9 cellular contexts compared by ENCODE assay signal in the genomic region with DNA sequence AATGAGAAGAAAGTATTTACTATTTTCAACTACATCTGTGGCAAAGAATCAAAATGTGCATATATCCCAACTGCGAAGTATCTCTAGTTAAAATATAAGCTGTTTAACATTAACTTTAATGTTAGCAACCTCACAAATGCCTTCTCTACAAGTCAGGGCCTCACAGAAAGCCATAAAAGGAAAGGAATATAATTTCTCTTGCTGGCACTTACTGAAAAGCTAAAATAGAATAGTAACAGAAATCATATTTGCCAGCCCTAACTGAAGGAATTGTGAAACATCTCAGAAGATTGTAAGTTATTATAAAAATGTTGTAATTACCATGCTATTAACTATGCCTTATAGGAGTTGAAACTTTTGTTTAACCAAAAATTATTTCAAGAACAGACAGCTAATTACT.
DNase-seq lines count a peak whose midpoint lies in the region; ATAC-seq and TF ChIP-seq lines count a peak whose summit lies in the region.
"Had no signal": no experiment of that assay in that cellular context is flagged by ENCODE, and none has a peak within 500 bp of the region (broad histone marks: within the 10 kb centered on the region; RNA-seq: fewer than 3 reads in every experiment).

No MANE protein-coding gene starts in this region.

- TF ChIP-seq CTCF in AG04450 (IDR thresholded peaks at IDR 0.05; ENCODE audit: low read depth, low read length) (no peak), cardiac fibroblast (IDR thresholded peaks at IDR 0.05; ENCODE audit: low read depth, low read length) (no peak), natural killer cell (IDR thresholded peaks at IDR 0.05) (no peak), WTC11 (IDR thresholded peaks at IDR 0.05) (no peak)

- H3K4me1 Mint-ChIP-seq in natural killer cell: peaks cover 57 to 64% of the 10 kb centered on the region in 2 donors
- peaks cover 20% of the 10 kb centered on the region for H3K4me1 Mint-ChIP-seq in WTC11

- H3K27me3 Mint-ChIP-seq in natural killer cell (ENCODE audit: low read depth in 2 of 2) (no peaks in the 10 kb centered on the region), WTC11 (ENCODE audit: low read depth) (no peaks in the 10 kb centered on the region)

- POLR2A ChIA-PET in AG04450 (lab: Yijun Ruan, JAX) (no interaction called here), WTC11 (lab: Charles Lee) (no interaction called here)

- no peak overlapping the region for H3K27ac ChIP-seq in AG04450 (ENCODE audit: low read depth, low read length)

- H3K36me3 Mint-ChIP-seq in natural killer cell: no peaks in the 10 kb centered on the region
- H3K36me3 Mint-ChIP-seq in WTC11: no peaks in the 10 kb centered on the region

- no peaks in the 10 kb centered on the region for H3K9me3 ChIP-seq in AG04450 (ENCODE audit: control insufficient read depth, insufficient read depth, low read length)

- intact Hi-C loops in natural killer cell (cut with micrococcal nuclease): loop anchor here (1.0 kb wide), 1 partner anchor 42 kb away; no protein-coding TSS in a partner anchor

- H3K9me3 Mint-ChIP-seq in natural killer cell (no peaks in the 10 kb centered on the region), WTC11 (no peaks in the 10 kb centered on the region)
- H3K9me3 Mint-ChIP-seq: GM23338 had no signal

- H3K27ac Mint-ChIP-seq in natural killer cell (peak overlapping the region; percentile 94 to 95), WTC11 (no peak overlapping the region)

- CTCF ChIA-PET in AG04450 (lab: Charles Lee) (interaction anchor here (1.8 kb wide), 1 partner anchor 131 kb away, joined by 6 read pairs; no protein-coding TSS in a partner anchor), WTC11 (lab: Charles Lee) (interaction anchor here (1.3 kb wide), 1 partner anchor 20 kb away, joined by 3 read pairs; no protein-coding TSS in a partner anchor)

- H3K4me3 Mint-ChIP-seq in natural killer cell (peak overlapping the region; percentile 94), WTC11 (no peak overlapping the region)
- H3K4me3 Mint-ChIP-seq: GM23338 had no signal

- no peaks in the 10 kb centered on the region for H3K27me3 ChIP-seq in AG04450 (ENCODE audit: control insufficient read depth, insufficient read depth, low read length)

- DNase-seq in AG04450 (ENCODE audit: low read depth, low spot score): no peak
- peak; percentile 43 for DNase-seq in KG1 (lab: John Stamatoyannopoulos, UW)
- DNase-seq in cardiac fibroblast (ENCODE audit: low read depth in 2 of 2): peak; percentile 14 to 48
- no peak for DNase-seq in natural killer cell
- no peak for DNase-seq in WTC11 (ENCODE audit: low spot score)
- no peak for DNase-seq in GDM1 (lab: John Stamatoyannopoulos, UW)
- DNase-seq in GM19238 (ENCODE audit: insufficient read length, low spot score): no peak

- no peak for ATAC-seq in natural killer cell
- ATAC-seq in WTC11: no peak
- no peak for ATAC-seq in HG03095 (IDR thresholded peaks at IDR 0.05; ENCODE audit: unreplicated experiment)
- ATAC-seq: GM23338 had no signal

- H3K4me3 ChIP-seq in AG04450 (ENCODE audit: low read depth, low read length) (peak overlapping the region; percentile 17), cardiac fibroblast (replicated peaks in 1 of 2; ENCODE audit: low read depth in 2 of 2, low read length in 2 of 2) (no peak overlapping the region)
- H3K4me3 ChIP-seq: GM23338 had no signal

TF ChIP-seq in WTC11, 78 proteins besides CTCF, POLR2A, EP300 and RAD21 (continues in another document):
- no peak for TF ChIP-seq NR2C2 (CRISPR knock-in tag; IDR thresholded peaks at IDR 0.05)
- TF ChIP-seq, protein P1, sequence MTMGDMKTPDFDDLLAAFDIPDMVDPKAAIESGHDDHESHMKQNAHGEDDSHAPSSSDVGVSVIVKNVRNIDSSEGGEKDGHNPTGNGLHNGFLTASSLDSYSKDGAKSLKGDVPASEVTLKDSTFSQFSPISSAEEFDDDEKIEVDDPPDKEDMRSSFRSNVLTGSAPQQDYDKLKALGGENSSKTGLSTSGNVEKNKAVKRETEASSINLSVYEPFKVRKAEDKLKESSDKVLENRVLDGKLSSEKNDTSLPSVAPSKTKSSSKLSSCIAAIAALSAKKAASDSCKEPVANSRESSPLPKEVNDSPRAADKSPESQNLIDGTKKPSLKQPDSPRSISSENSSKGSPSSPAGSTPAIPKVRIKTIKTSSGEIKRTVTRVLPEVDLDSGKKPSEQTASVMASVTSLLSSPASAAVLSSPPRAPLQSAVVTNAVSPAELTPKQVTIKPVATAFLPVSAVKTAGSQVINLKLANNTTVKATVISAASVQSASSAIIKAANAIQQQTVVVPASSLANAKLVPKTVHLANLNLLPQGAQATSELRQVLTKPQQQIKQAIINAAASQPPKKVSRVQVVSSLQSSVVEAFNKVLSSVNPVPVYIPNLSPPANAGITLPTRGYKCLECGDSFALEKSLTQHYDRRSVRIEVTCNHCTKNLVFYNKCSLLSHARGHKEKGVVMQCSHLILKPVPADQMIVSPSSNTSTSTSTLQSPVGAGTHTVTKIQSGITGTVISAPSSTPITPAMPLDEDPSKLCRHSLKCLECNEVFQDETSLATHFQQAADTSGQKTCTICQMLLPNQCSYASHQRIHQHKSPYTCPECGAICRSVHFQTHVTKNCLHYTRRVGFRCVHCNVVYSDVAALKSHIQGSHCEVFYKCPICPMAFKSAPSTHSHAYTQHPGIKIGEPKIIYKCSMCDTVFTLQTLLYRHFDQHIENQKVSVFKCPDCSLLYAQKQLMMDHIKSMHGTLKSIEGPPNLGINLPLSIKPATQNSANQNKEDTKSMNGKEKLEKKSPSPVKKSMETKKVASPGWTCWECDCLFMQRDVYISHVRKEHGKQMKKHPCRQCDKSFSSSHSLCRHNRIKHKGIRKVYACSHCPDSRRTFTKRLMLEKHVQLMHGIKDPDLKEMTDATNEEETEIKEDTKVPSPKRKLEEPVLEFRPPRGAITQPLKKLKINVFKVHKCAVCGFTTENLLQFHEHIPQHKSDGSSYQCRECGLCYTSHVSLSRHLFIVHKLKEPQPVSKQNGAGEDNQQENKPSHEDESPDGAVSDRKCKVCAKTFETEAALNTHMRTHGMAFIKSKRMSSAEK (CRISPR knock-in tag; IDR thresholded peaks at IDR 0.05; ENCODE audit: borderline replicate concordance): no peak
- TF ChIP-seq, protein P2, sequence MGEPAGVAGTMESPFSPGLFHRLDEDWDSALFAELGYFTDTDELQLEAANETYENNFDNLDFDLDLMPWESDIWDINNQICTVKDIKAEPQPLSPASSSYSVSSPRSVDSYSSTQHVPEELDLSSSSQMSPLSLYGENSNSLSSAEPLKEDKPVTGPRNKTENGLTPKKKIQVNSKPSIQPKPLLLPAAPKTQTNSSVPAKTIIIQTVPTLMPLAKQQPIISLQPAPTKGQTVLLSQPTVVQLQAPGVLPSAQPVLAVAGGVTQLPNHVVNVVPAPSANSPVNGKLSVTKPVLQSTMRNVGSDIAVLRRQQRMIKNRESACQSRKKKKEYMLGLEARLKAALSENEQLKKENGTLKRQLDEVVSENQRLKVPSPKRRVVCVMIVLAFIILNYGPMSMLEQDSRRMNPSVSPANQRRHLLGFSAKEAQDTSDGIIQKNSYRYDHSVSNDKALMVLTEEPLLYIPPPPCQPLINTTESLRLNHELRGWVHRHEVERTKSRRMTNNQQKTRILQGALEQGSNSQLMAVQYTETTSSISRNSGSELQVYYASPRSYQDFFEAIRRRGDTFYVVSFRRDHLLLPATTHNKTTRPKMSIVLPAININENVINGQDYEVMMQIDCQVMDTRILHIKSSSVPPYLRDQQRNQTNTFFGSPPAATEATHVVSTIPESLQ (CRISPR knock-in tag; IDR thresholded peaks at IDR 0.05): no peak
- TF ChIP-seq ZNF416 (CRISPR knock-in tag; IDR thresholded peaks at IDR 0.05): no peak
- TF ChIP-seq ZBTB21 (CRISPR knock-in tag; IDR thresholded peaks at IDR 0.05; ENCODE audit: borderline replicate concordance): no peak
- TF ChIP-seq JAZF1 (CRISPR knock-in tag; IDR thresholded peaks at IDR 0.05): no peak
- TF ChIP-seq, protein P3, sequence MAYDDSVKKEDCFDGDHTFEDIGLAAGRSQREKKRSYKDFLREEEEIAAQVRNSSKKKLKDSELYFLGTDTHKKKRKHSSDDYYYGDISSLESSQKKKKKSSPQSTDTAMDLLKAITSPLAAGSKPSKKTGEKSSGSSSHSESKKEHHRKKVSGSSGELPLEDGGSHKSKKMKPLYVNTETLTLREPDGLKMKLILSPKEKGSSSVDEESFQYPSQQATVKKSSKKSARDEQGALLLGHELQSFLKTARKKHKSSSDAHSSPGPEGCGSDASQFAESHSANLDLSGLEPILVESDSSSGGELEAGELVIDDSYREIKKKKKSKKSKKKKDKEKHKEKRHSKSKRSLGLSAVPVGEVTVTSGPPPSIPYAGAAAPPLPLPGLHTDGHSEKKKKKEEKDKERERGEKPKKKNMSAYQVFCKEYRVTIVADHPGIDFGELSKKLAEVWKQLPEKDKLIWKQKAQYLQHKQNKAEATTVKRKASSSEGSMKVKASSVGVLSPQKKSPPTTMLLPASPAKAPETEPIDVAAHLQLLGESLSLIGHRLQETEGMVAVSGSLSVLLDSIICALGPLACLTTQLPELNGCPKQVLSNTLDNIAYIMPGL (CRISPR knock-in tag; IDR thresholded peaks at IDR 0.05): no peak
- no peak for TF ChIP-seq RELA (CRISPR knock-in tag; IDR thresholded peaks at IDR 0.05; ENCODE audit: borderline replicate concordance)
- TF ChIP-seq, protein P4, sequence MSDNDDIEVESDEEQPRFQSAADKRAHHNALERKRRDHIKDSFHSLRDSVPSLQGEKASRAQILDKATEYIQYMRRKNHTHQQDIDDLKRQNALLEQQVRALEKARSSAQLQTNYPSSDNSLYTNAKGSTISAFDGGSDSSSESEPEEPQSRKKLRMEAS (CRISPR knock-in tag; IDR thresholded peaks at IDR 0.05): no peak
- no peak for TF ChIP-seq ZNF219 (CRISPR knock-in tag; IDR thresholded peaks at IDR 0.05; ENCODE audit: borderline replicate concordance)
- no peak for TF ChIP-seq ZNF263 (CRISPR knock-in tag; IDR thresholded peaks at IDR 0.05; ENCODE audit: low read depth)
- TF ChIP-seq, protein P5, sequence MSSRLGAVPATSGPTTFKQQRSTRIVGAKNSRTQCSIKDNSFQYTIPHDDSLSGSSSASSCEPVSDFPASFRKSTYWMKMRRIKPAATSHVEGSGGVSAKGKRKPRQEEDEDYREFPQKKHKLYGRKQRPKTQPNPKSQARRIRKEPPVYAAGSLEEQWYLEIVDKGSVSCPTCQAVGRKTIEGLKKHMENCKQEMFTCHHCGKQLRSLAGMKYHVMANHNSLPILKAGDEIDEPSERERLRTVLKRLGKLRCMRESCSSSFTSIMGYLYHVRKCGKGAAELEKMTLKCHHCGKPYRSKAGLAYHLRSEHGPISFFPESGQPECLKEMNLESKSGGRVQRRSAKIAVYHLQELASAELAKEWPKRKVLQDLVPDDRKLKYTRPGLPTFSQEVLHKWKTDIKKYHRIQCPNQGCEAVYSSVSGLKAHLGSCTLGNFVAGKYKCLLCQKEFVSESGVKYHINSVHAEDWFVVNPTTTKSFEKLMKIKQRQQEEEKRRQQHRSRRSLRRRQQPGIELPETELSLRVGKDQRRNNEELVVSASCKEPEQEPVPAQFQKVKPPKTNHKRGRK (CRISPR knock-in tag; IDR thresholded peaks at IDR 0.05; ENCODE audit: borderline replicate concordance): no peak
- no peak for TF ChIP-seq ELF4 (CRISPR knock-in tag; IDR thresholded peaks at IDR 0.05; ENCODE audit: low read depth)

Comparison
In these comparisons a context has a peak if more than half of its experiments do, and no peak if none do; other contexts are left out.
1. DNase-seq: peak in KG1 (single experiment) and cardiac fibroblast (2 of 2); none in AG04450 (single experiment), natural killer cell (single experiment), WTC11 (single experiment), GDM1 (single experiment) and GM19238 (single experiment).